ENCODE assay signal across 8 cellular contexts in the genomic region with DNA sequence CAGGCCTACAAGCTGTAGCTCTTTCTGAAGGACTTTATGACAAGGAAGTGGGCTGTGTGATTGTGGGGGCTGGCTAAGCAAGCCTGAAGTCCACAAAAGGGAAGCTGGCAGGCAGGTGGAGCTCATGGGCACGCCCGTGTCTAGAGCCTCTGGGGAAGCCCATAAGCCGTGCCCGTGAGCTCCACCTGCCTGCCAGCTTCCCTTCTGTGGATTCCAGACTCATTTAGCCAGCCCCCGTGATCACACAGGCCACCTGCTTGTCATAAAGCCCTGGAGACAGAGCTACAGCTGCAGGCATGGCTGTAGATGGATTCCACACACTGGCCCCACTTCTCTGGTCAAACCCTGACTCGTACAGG. TPM values are rescaled to one million over a fixed set of nuclear protein-coding genes. Genes with fewer than 3 reads are reported as not detected.
DNase-seq lines count a peak whose midpoint lies in the region; ATAC-seq and TF ChIP-seq lines count a peak whose summit lies in the region.

No MANE protein-coding gene starts in this region.

- TF ChIP-seq CTCF in kidney epithelial cell (IDR thresholded peaks at IDR 0.05; ENCODE audit: insufficient read depth, low read length, poor library complexity, severe bottlenecking) = peak; percentile 20

- DNase-seq in DMS 273 (lab: John Stamatoyannopoulos, UW; ENCODE audit: unreplicated experiment) (peak; percentile 69), DMS 273 treated with DMSO at 0.1 percent for 48 hours (lab: John Stamatoyannopoulos, UW) (no peak), NCI-H526 treated with DMSO at 0.1 percent for 48 hours (lab: John Stamatoyannopoulos, UW) (peak; percentile 84), kidney epithelial cell (ENCODE audit: low read depth) (no peak)
- peak; percentile 75 for DNase-seq in activated T-cell treated with anti-CD3 and anti-CD28 coated beads, Interleukin-2, amount 50 U/mL, for 24 hours
- DNase-seq in stimulated activated naive CD4-positive, alpha-beta T cell (lab: John Stamatoyannopoulos, UW) = peak; percentile 36 to 66 (median 60)

- H3K36me3 Mint-ChIP-seq in activated T-cell treated with anti-CD3 and anti-CD28 coated beads, Interleukin-2, amount 50 U/mL, for 24 hours (ENCODE audit: low read depth) = no peaks in the 10 kb centered on the region

- H3K4me3 ChIP-seq in kidney epithelial cell (ENCODE audit: low read depth, low read length) = no peak overlapping the region

- peak overlapping the region; percentile 70 for H3K4me3 Mint-ChIP-seq in activated T-cell treated with anti-CD3 and anti-CD28 coated beads, Interleukin-2, amount 50 U/mL, for 24 hours

- H3K4me1 Mint-ChIP-seq in activated T-cell treated with anti-CD3 and anti-CD28 coated beads, Interleukin-2, amount 50 U/mL, for 24 hours (ENCODE audit: low read depth) = peaks cover 39% of the 10 kb centered on the region

- H3K36me3 ChIP-seq in kidney epithelial cell (ENCODE audit: control insufficient read depth, insufficient read depth, low read length) = no peaks in the 10 kb centered on the region

- ATAC-seq in GM19395 (IDR thresholded peaks at IDR 0.05; ENCODE audit: unreplicated experiment) = no peak
- no peak for ATAC-seq in HG03108 (IDR thresholded peaks at IDR 0.05; ENCODE audit: unreplicated experiment)

- H3K27me3 ChIP-seq in kidney epithelial cell (ENCODE audit: control insufficient read depth, insufficient read depth, low read length) = peaks cover 14% of the 10 kb centered on the region

- H3K27me3 Mint-ChIP-seq in activated T-cell treated with anti-CD3 and anti-CD28 coated beads, Interleukin-2, amount 50 U/mL, for 24 hours = no peaks in the 10 kb centered on the region

- no peaks in the 10 kb centered on the region for H3K9me3 Mint-ChIP-seq in activated T-cell treated with anti-CD3 and anti-CD28 coated beads, Interleukin-2, amount 50 U/mL, for 24 hours

- H3K27ac Mint-ChIP-seq in activated T-cell treated with anti-CD3 and anti-CD28 coated beads, Interleukin-2, amount 50 U/mL, for 24 hours = peak overlapping the region; percentile 97

RNA-seq across cellular contexts. Expression of a gene that starts 15.2 kb away (rescaled TPM):
- total RNA-seq in kidney epithelial cell = 0.14 TPM in 1 of 2 replicates, not detected in the other

RNA-seq across cellular contexts. Expression of a gene that starts 22.5 kb away (rescaled TPM):
- total RNA-seq in kidney epithelial cell = 0.50 and 1.7 TPM in 2 replicates

RNA-seq across cellular contexts. Expression of a gene that starts 44.2 kb away (rescaled TPM):
- total RNA-seq in kidney epithelial cell = not detected in 2 replicates

Comparison
In these comparisons a context has a peak if more than half of its experiments do, and no peak if none do; other contexts are left out.
1. DNase-seq: peak in DMS 273 (single experiment), NCI-H526 treated with DMSO at 0.1 percent for 48 hours (single experiment), activated T-cell treated with anti-CD3 and anti-CD28 coated beads, Interleukin-2, amount 50 U/mL, for 24 hours (single experiment) and stimulated activated naive CD4-positive, alpha-beta T cell (6 of 6); none in DMS 273 treated with DMSO at 0.1 percent for 48 hours (single experiment) and kidney epithelial cell (single experiment).